8 cellular contexts compared by ENCODE assay signal in genomic region chr13:41059466-41059865, GRCh38. TPM values are rescaled to one million over a fixed set of nuclear protein-coding genes. Genes with fewer than 3 reads are reported as not detected.
A peak's percentile ranks its signal among the peaks of the same experiment; 100 is the strongest.
DNase-seq lines count a peak whose midpoint lies in the region; ATAC-seq and TF ChIP-seq lines count a peak whose summit lies in the region.

No MANE protein-coding gene starts in this region.

- peaks cover 9 to 21% of the 10 kb centered on the region in 2 donors for H3K36me3 Mint-ChIP-seq in activated naive CD4-positive, alpha-beta T cell treated with anti-CD3 and anti-CD28 coated beads, Interleukin-2, amount 50 U/mL, for 72 hours

- peak overlapping the region; percentile 89 for H3K9ac ChIP-seq in iPS-20b (ENCODE audit: low read depth, low read length)
- peak overlapping the region; percentile 89 to 93 for H3K9ac ChIP-seq in stomach smooth muscle (ENCODE audit: low read length in 2 of 2)

- peak overlapping the region; percentile 91 for H3K4me3 ChIP-seq in AG04450 (ENCODE audit: low read depth, low read length)
- H3K4me3 ChIP-seq in iPS-20b (ENCODE audit: low read length): peak overlapping the region; percentile 94
- H3K4me3 ChIP-seq in stomach smooth muscle (ENCODE audit: low read length in 2 of 2): peak overlapping the region; percentile 89 to 91

- H3K27me3 ChIP-seq in AG04450 (ENCODE audit: control insufficient read depth, insufficient read depth, low read length) (no peaks in the 10 kb centered on the region), iPS-20b (ENCODE audit: insufficient read depth, low read length) (no peaks in the 10 kb centered on the region), stomach smooth muscle (ENCODE audit: control insufficient read depth in 1 of 2, insufficient read depth in 2 of 2, low read length in 2 of 2) (no peaks in the 10 kb centered on the region)

- no peak for ATAC-seq in activated naive CD4-positive, alpha-beta T cell treated with anti-CD3 and anti-CD28 coated beads, Interleukin-2, amount 50 U/mL, for 72 hours
- no peak for ATAC-seq in HG03354 (IDR thresholded peaks at IDR 0.05; ENCODE audit: poor library complexity, severe bottlenecking, unreplicated experiment)

- POLR2A ChIA-PET in AG04450 (lab: Yijun Ruan, JAX): no interaction called here

- H3K9me3 Mint-ChIP-seq in activated naive CD4-positive, alpha-beta T cell treated with anti-CD3 and anti-CD28 coated beads, Interleukin-2, amount 50 U/mL, for 72 hours: no peaks in the 10 kb centered on the region

- H3K9me3 ChIP-seq in AG04450 (ENCODE audit: control insufficient read depth, insufficient read depth, low read length): no peaks in the 10 kb centered on the region
- H3K9me3 ChIP-seq in iPS-20b (ENCODE audit: insufficient read depth, low read depth, low read length): no peaks in the 10 kb centered on the region
- no peaks in the 10 kb centered on the region for H3K9me3 ChIP-seq in stomach smooth muscle (ENCODE audit: control insufficient read depth in 2 of 2, low read length in 2 of 2)

- H3K27ac Mint-ChIP-seq in activated naive CD4-positive, alpha-beta T cell treated with anti-CD3 and anti-CD28 coated beads, Interleukin-2, amount 50 U/mL, for 72 hours: peak overlapping the region; percentile 93 to 98

- CTCF ChIA-PET in AG04450 (lab: Charles Lee): interaction anchor here (0.8 to 1.2 kb wide), 2 partner anchors 45 to 71 kb away, joined by 3 to 4 read pairs; no protein-coding TSS in a partner anchor

- H3K36me3 ChIP-seq in iPS-20b (ENCODE audit: insufficient read depth, low read depth, low read length): peaks cover 15% of the 10 kb centered on the region
- H3K36me3 ChIP-seq in stomach smooth muscle (ENCODE audit: control insufficient read depth in 2 of 2, insufficient read depth in 2 of 2, low read length in 2 of 2): no peaks in the 10 kb centered on the region

- H3K27ac ChIP-seq in AG04450 (ENCODE audit: low read depth, low read length): peak overlapping the region; percentile 97
- H3K27ac ChIP-seq in iPS-20b (ENCODE audit: low read length): no peak overlapping the region
- peak overlapping the region; percentile 90 for H3K27ac ChIP-seq in stomach smooth muscle (ENCODE audit: low read length)

- H3K4me1 ChIP-seq in iPS-20b (ENCODE audit: insufficient read depth, low read length) (peaks cover 12% of the 10 kb centered on the region), stomach smooth muscle (ENCODE audit: control insufficient read depth, insufficient read depth, low read length) (peaks cover 21% of the 10 kb centered on the region)

- TF ChIP-seq CTCF in AG04450 (IDR thresholded peaks at IDR 0.05; ENCODE audit: low read depth, low read length): no peak

- no peak for DNase-seq in AG04450 (ENCODE audit: low read depth, low spot score)
- DNase-seq in HT-29 (ENCODE audit: low spot score): peak; percentile 62
- DNase-seq in activated naive CD4-positive, alpha-beta T cell treated with anti-CD3 and anti-CD28 coated beads, Interleukin-2, amount 50 U/mL, for 72 hours (ENCODE audit: low spot score in 2 of 2): no peak
- DNase-seq in HPDE6-E6E7 (ENCODE audit: extremely low spot score): no peak
- DNase-seq in stimulated activated CD4-positive, alpha-beta T cell treated with anti-CD3 and anti-CD28 coated beads, Interleukin-1b, Interleukin-23, amount 100 ng/mL, for 48 hours: no peak

RNA-seq across cellular contexts. Expression of gene WBP4, which starts 1.8 kb away (rescaled TPM):
- polyA plus RNA-seq in AG04450 (2011; rRNA removed): 11.9 and 18.3 TPM in 2 replicates
- 2.9 and 4.6 TPM in 2 replicates for polyA minus RNA-seq in AG04450 (2011; rRNA and poly(A)+ RNA removed)
- total RNA-seq in HT-29 (2014; rRNA removed; shearing (Covaris generic)): 3.7 and 5.4 TPM in 2 replicates
- 10 to 100 TPM in 1 of 2 donors, 1 to 10 TPM in 1; 5.5 to 11.4 TPM for total RNA-seq in activated naive CD4-positive, alpha-beta T cell treated with anti-CD3 and anti-CD28 coated beads, Interleukin-2, amount 50 U/mL, for 72 hours

RNA-seq across cellular contexts. Expression of gene ELF1, which starts 40.4 kb away (rescaled TPM):
- polyA plus RNA-seq in AG04450 (2011; rRNA removed): 37.8 and 46.8 TPM in 2 replicates
- polyA minus RNA-seq in AG04450 (2011; rRNA and poly(A)+ RNA removed): 31.0 and 42.2 TPM in 2 replicates
- 41.9 and 46.5 TPM in 2 replicates for total RNA-seq in HT-29 (2014; rRNA removed; shearing (Covaris generic))
- total RNA-seq in activated naive CD4-positive, alpha-beta T cell treated with anti-CD3 and anti-CD28 coated beads, Interleukin-2, amount 50 U/mL, for 72 hours: 10 to 100 TPM; 62.0 to 86.2 TPM
